9 cellular contexts compared by ENCODE assay signal in the genomic region with DNA sequence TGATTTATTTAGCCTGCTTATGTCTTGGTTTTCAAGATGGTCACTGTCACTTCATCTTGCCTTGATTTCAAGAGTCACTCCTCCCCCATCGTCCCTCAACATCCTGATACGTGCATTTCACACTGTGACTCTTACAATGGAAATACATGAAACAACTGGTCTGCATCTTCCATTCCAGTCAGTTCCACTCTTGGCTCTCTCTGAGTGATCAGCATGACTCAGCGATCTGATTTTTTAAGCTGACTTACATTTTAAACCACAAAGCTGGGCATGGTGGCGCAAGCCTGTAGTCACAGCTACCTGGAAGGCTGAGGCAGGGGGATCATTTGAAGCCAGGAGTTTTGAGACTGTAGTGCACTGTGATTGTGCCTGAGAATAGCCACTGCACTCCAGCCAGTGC.
A peak's percentile ranks its signal among the peaks of the same experiment; 100 is the strongest.
DNase-seq lines count a peak whose midpoint lies in the region; ATAC-seq, FAIRE-seq and TF ChIP-seq lines count a peak whose summit lies in the region.
"Had no signal": no experiment of that assay in that cellular context is flagged by ENCODE, and none has a peak within 500 bp of the region (broad histone marks: within the 10 kb centered on the region; RNA-seq: fewer than 3 reads in every experiment).

No MANE protein-coding gene starts in this region.

- H3K9ac ChIP-seq in GM23248 (0 out of 2 replicates have a peak overlapping the region, but pooled peaks have one; percentile 16), endothelial cell of umbilical vein (replicated peaks; ENCODE audit: extremely low read depth, insufficient read depth, low read length) (no peak overlapping the region)

- no peaks in the 10 kb centered on the region for H3K9me2 ChIP-seq in GM23248 (ENCODE audit: insufficient read depth)

- H3K4me1 ChIP-seq in GM23248 (ENCODE audit: insufficient read depth) (peaks cover 38% of the 10 kb centered on the region), endothelial cell of umbilical vein (ENCODE audit: control insufficient read depth, extremely low read depth, insufficient read depth, low read length) (peaks cover 11% of the 10 kb centered on the region), esophagus squamous epithelium (peaks cover 12 to 51% (median 36%) of the 10 kb centered on the region in 3 donors)

- H3K9me1 ChIP-seq in endothelial cell of umbilical vein (replicated peaks; ENCODE audit: control insufficient read depth, extremely low read depth, insufficient read depth, low read length) = no peaks in the 10 kb centered on the region

- intact Hi-C loops in endothelial cell of umbilical vein (cut with micrococcal nuclease) (no loop called here), esophagus squamous epithelium (cut with DNase I) (no loop called here)

- TF ChIP-seq POLR2A in endothelial cell of umbilical vein (IDR thresholded peaks at IDR 0.05; ENCODE audit: low read depth, low read length) = no peak
- no peak for TF ChIP-seq POLR2A in esophagus squamous epithelium (IDR thresholded peaks at IDR 0.05)

- dilution Hi-C loops in endothelial cell of umbilical vein (cut with MboI; ENCODE audit: extremely low pct_ligation_motif_present, low sequenced_read_pairs) = no loop called here

- TF ChIP-seq CTCF in endothelial cell of umbilical vein (IDR thresholded peaks at IDR 0.05; ENCODE audit: extremely low read depth in 1 of 2, insufficient read depth in 1 of 2, low read depth in 1 of 2, low read length in 2 of 2) (no peak), omental fat pad (IDR thresholded peaks at IDR 0.05) (no peak), esophagus squamous epithelium (IDR thresholded peaks at IDR 0.05) (no peak)

- peak overlapping the region; percentile 13 for H3K4me2 ChIP-seq in GM23248 (ENCODE audit: unreplicated experiment)
- H3K4me2 ChIP-seq in endothelial cell of umbilical vein (ENCODE audit: insufficient read depth, low read length) = no peak overlapping the region

- no peaks in the 10 kb centered on the region for H3K79me2 ChIP-seq in GM23248 (ENCODE audit: insufficient read depth)
- H3K79me2 ChIP-seq in endothelial cell of umbilical vein (ENCODE audit: control insufficient read depth, insufficient read depth, low read length) = no peaks in the 10 kb centered on the region

- peak; percentile 38 for ATAC-seq in omental fat pad (ENCODE audit: low FRiP score)

- in situ Hi-C loops in GM23248 (cut with MboI) = no loop called here

- H3K27me3 ChIP-seq in GM23248 (replicated peaks; ENCODE audit: insufficient read depth) = no peaks in the 10 kb centered on the region
- no peaks in the 10 kb centered on the region for H3K27me3 ChIP-seq in endothelial cell of umbilical vein (ENCODE audit: control insufficient read depth in 2 of 2, insufficient read depth in 2 of 2, low read length in 2 of 2)
- H3K27me3 ChIP-seq in esophagus squamous epithelium = no peaks in the 10 kb centered on the region

- peaks cover 34% of the 10 kb centered on the region for H3F3A ChIP-seq in GM23248 (ENCODE audit: insufficient read depth)

- H3K9me3 ChIP-seq in GM23248 (ENCODE audit: low read depth) = no peaks in the 10 kb centered on the region
- H3K9me3 ChIP-seq in endothelial cell of umbilical vein (replicated peaks; ENCODE audit: control insufficient read depth, insufficient read depth, low read length) = no peaks in the 10 kb centered on the region
- H3K9me3 ChIP-seq in esophagus squamous epithelium = no peaks in the 10 kb centered on the region

- H3K27ac ChIP-seq in GM23248 (peak overlapping the region; percentile 71), endothelial cell of umbilical vein (ENCODE audit: insufficient read depth, low read depth, low read length) (no peak overlapping the region), esophagus squamous epithelium (no peak overlapping the region)

- POLR2A ChIA-PET in endothelial cell of umbilical vein (lab: Charles Lee) = interaction anchor here (0.7 kb wide), 1 partner anchor 349 kb away, joined by 4 read pairs; no protein-coding TSS in a partner anchor

- whole genome bisulfite sequencing in GM23248 (ENCODE audit: low coverage in 1 of 2, low lambda C conversion rate in 2 of 2, missing lambda C conversion rate in 2 of 2), 2 experiments = 3 to 5% methylated on average over 4 of the region's 4 CpGs
- 19 to 44% methylated on average over 3 to 4 of the region's 4 CpGs for WGBS in esophagus squamous epithelium, 2 donors

- BruUV-seq in endothelial cell of umbilical vein (replicated peaks; lab: Mats Ljungman, UMichigan) = no TSS peak

- no peak overlapping the region for H3K4me3 ChIP-seq in GM23248
- no peak overlapping the region for H3K4me3 ChIP-seq in endothelial cell of umbilical vein (replicated peaks in 1 of 3; ENCODE audit: insufficient read depth in 1 of 3, low read depth in 1 of 3, low read length in 3 of 3)
- H3K4me3 ChIP-seq in esophagus squamous epithelium = no peak overlapping the region

- H4K20me1 ChIP-seq in GM23248 (ENCODE audit: insufficient read depth) (no peaks in the 10 kb centered on the region), endothelial cell of umbilical vein (replicated peaks; ENCODE audit: control insufficient read depth, extremely low read depth, insufficient read depth, low read length) (no peaks in the 10 kb centered on the region)

- CTCF ChIA-PET in endothelial cell of umbilical vein (lab: Charles Lee) = interaction anchor here (0.7 to 0.9 kb wide), 2 partner anchors 19 kb away, joined by 3 to 4 read pairs; no protein-coding TSS in a partner anchor

- DNase-seq in GM23248 = peak; percentile 96
- peak; percentile 38 for DNase-seq in NCI-H69 (lab: John Stamatoyannopoulos, UW)
- peak; percentile 44 for DNase-seq in endothelial cell of umbilical vein (ENCODE audit: low read depth, low spot score)
- no peak for DNase-seq in omental fat pad (ENCODE audit: low spot score)
- DNase-seq in T1000 (lab: John Stamatoyannopoulos, UW) = no peak
- DNase-seq in esophagus squamous epithelium (lab: John Stamatoyannopoulos, UW) = no peak
- no peak for DNase-seq in Ammon's horn (ENCODE audit: low spot score)
- DNase-seq: activated T-cell treated with anti-CD3 and anti-CD28 coated beads, Interleukin-2, amount 50 U/mL, for 24 hours; naive B cell had no signal

- no peaks in the 10 kb centered on the region for H3K36me3 ChIP-seq in GM23248 (ENCODE audit: low read depth)
- no peaks in the 10 kb centered on the region for H3K36me3 ChIP-seq in endothelial cell of umbilical vein (ENCODE audit: control insufficient read depth in 2 of 2, extremely low read depth in 1 of 2, insufficient read depth in 2 of 2, low read length in 2 of 2)
- no peaks in the 10 kb centered on the region for H3K36me3 ChIP-seq in esophagus squamous epithelium

- H2AFZ ChIP-seq in GM23248 = no peak overlapping the region
- no peak overlapping the region for H2AFZ ChIP-seq in endothelial cell of umbilical vein (ENCODE audit: low read depth, low read length)

- peak; percentile 73 for FAIRE-seq in endothelial cell of umbilical vein (lab: Jason Lieb, UNC)

TF ChIP-seq in endothelial cell of umbilical vein, 7 proteins besides CTCF, POLR2A, EP300 and RAD21:
- TF ChIP-seq FOS (IDR thresholded peaks at IDR 0.05; ENCODE audit: borderline replicate concordance, insufficient read depth, low read length) (peak; percentile 48), JUN (IDR thresholded peaks at IDR 0.05; ENCODE audit: borderline replicate concordance, insufficient read depth, insufficient read length, low read depth) (no peak)

Comparison
In these comparisons a context has a peak if more than half of its experiments do, and no peak if none do; other contexts are left out.
1. DNase-seq: peak in GM23248 (single experiment), NCI-H69 (single experiment) and endothelial cell of umbilical vein (single experiment); none in omental fat pad (single experiment), T1000 (single experiment), esophagus squamous epithelium (single experiment) and Ammon's horn (single experiment).